Comparison of ENCODE assay signal across 8 cellular contexts in genomic region chr11:66045177-66045639, GRCh38. TPM values are rescaled to one million over a fixed set of nuclear protein-coding genes. Genes with fewer than 3 reads are reported as not detected.
A peak's percentile ranks its signal among the peaks of the same experiment; 100 is the strongest.
DNase-seq lines count a peak whose midpoint lies in the region; ATAC-seq and TF ChIP-seq lines count a peak whose summit lies in the region.

No MANE protein-coding gene starts in this region.

- H3K4me3 ChIP-seq in Loucy (ENCODE audit: low read length, poor library complexity, severe bottlenecking) (peak overlapping the region; percentile 13), foreskin fibroblast (ENCODE audit: low read depth in 1 of 2, low read length in 2 of 2) (no peak overlapping the region)

- H3K9me2 ChIP-seq in Loucy (replicated peaks; ENCODE audit: low read depth, low read length), result no peaks in the 10 kb centered on the region

- peak overlapping the region; percentile 64 for H2AFZ ChIP-seq in Loucy (ENCODE audit: low read length)

- H3K27me3 ChIP-seq in Loucy (ENCODE audit: insufficient read depth, low read length, poor library complexity, severe bottlenecking), result no peaks in the 10 kb centered on the region

- in situ Hi-C loops in SK-MEL-5 (cut with HindIII; ENCODE audit: low pct_unique_long_range_greater_than_20kb, low sequenced_read_pairs), result no loop called here

- no peaks in the 10 kb centered on the region for H3K9me3 ChIP-seq in Loucy (ENCODE audit: insufficient read depth, low read depth, low read length)

- no peaks in the 10 kb centered on the region for H4K20me1 ChIP-seq in Loucy (ENCODE audit: insufficient read depth, low read length, poor library complexity, severe bottlenecking)

- no peaks in the 10 kb centered on the region for H3K79me2 ChIP-seq in Loucy (ENCODE audit: insufficient read depth, low read length)

- H3K4me2 ChIP-seq in Loucy (ENCODE audit: low read depth, low read length, poor library complexity, severe bottlenecking), result peak overlapping the region; percentile 31

- no peaks in the 10 kb centered on the region for H3K36me3 ChIP-seq in Loucy (ENCODE audit: insufficient read depth, low read length)

- ATAC-seq in GM18520 (IDR thresholded peaks at IDR 0.05; ENCODE audit: unreplicated experiment) (peak; percentile 41), omental fat pad (ENCODE audit: low FRiP score) (peak; percentile 60)

- H3K4me1 ChIP-seq in Loucy (ENCODE audit: insufficient read depth, low read length, poor library complexity, severe bottlenecking), result peaks cover 4% of the 10 kb centered on the region

- DNase-seq in A172 (ENCODE audit: low spot score), result peak; percentile 54
- peak; percentile 77 for DNase-seq in SK-MEL-5 (ENCODE audit: low read depth, low spot score)
- peak; percentile 95 for DNase-seq in activated effector memory CD4-positive, alpha-beta T cell treated with anti-CD3 and anti-CD28 coated beads, Interleukin-2, amount 50 U/mL, for 16 hours
- DNase-seq in foreskin fibroblast, result peak; percentile 53 to 85
- peak; percentile 74 for DNase-seq in omental fat pad (ENCODE audit: low spot score)
- peak; percentile 83 for DNase-seq in superior temporal gyrus (ENCODE audit: extremely low spot score)

- no peaks in the 10 kb centered on the region for H3F3A ChIP-seq in Loucy (ENCODE audit: low read depth)

- no peak overlapping the region for H3K9ac ChIP-seq in Loucy (ENCODE audit: low read depth, low read length, poor library complexity, severe bottlenecking)

- peak; percentile 94 for TF ChIP-seq CTCF in Loucy (conservative IDR thresholded peaks at IDR 0.05; ENCODE audit: low read length)
- peak; percentile 95 for TF ChIP-seq CTCF in foreskin fibroblast (IDR thresholded peaks at IDR 0.05; ENCODE audit: low read depth, low read length)
- peak in 2 of 3 donors; percentile 37 to 39 for TF ChIP-seq CTCF in omental fat pad (IDR thresholded peaks at IDR 0.05)

RNA-seq across cellular contexts. Expression of gene GAL3ST3, which starts 3.8 kb away (rescaled TPM):
- not detected in 2 replicates for total RNA-seq in A172 (2014; rRNA removed; shearing (Covaris generic))
- not detected in 2 replicates for total RNA-seq in SK-MEL-5 (2014; rRNA removed; shearing (Covaris generic))
- polyA plus RNA-seq in SK-MEL-5 (2015; cell fraction: cytosol; rRNA removed), result not detected in 2 replicates
- polyA plus RNA-seq in SK-MEL-5 (2015; cell fraction: nucleus; rRNA removed), result not detected in 2 replicates
- 1 to 10 TPM in 1 of 4 donors, under 1 TPM in 1, not detected in 2; 0.19 to 1.2 TPM for total RNA-seq in omental fat pad

RNA-seq across cellular contexts. Expression of gene SF3B2, which starts 7.0 kb away (rescaled TPM):
- total RNA-seq in A172 (2014; rRNA removed; shearing (Covaris generic)), result 172 and 177 TPM in 2 replicates
- 103 and 118 TPM in 2 replicates for total RNA-seq in SK-MEL-5 (2014; rRNA removed; shearing (Covaris generic))
- 187 and 206 TPM in 2 replicates for polyA plus RNA-seq in SK-MEL-5 (2015; cell fraction: cytosol; rRNA removed)
- 84.5 and 88.8 TPM in 2 replicates for polyA plus RNA-seq in SK-MEL-5 (2015; cell fraction: nucleus; rRNA removed)
- total RNA-seq in omental fat pad, result 100 to 1,000 TPM in 3 of 4 donors, 10 to 100 TPM in 1; 98.9 to 173 (median 140) TPM

RNA-seq across cellular contexts. Expression of gene CATSPER1, which starts 18.9 kb away (rescaled TPM):
- total RNA-seq in A172 (2014; rRNA removed; shearing (Covaris generic)), result 0.29 and 0.41 TPM in 2 replicates
- total RNA-seq in SK-MEL-5 (2014; rRNA removed; shearing (Covaris generic)), result 0.05 TPM in 1 of 2 replicates, not detected in the other
- 0.42 TPM in 1 of 2 replicates, not detected in the other for polyA plus RNA-seq in SK-MEL-5 (2015; cell fraction: cytosol; rRNA removed)
- polyA plus RNA-seq in SK-MEL-5 (2015; cell fraction: nucleus; rRNA removed), result not detected in 2 replicates
- total RNA-seq in omental fat pad, result under 1 TPM in 2 of 4 donors, not detected in 2; 0.24 to 0.69 TPM

RNA-seq across cellular contexts. Expression of gene PACS1, which starts 24.9 kb away (rescaled TPM):
- 15.1 and 18.0 TPM in 2 replicates for total RNA-seq in A172 (2014; rRNA removed; shearing (Covaris generic))
- total RNA-seq in SK-MEL-5 (2014; rRNA removed; shearing (Covaris generic)), result 9.0 and 12.0 TPM in 2 replicates
- 37.3 and 47.6 TPM in 2 replicates for polyA plus RNA-seq in SK-MEL-5 (2015; cell fraction: cytosol; rRNA removed)
- 24.7 and 41.4 TPM in 2 replicates for polyA plus RNA-seq in SK-MEL-5 (2015; cell fraction: nucleus; rRNA removed)
- total RNA-seq in omental fat pad, result 10 to 100 TPM; 24.5 to 41.1 (median 38.0) TPM

RNA-seq across cellular contexts. Expression of gene CST6, which starts 33.4 kb away (rescaled TPM):
- total RNA-seq in A172 (2014; rRNA removed; shearing (Covaris generic)), result not detected in 2 replicates
- not detected in 2 replicates for total RNA-seq in SK-MEL-5 (2014; rRNA removed; shearing (Covaris generic))
- not detected in 2 replicates for polyA plus RNA-seq in SK-MEL-5 (2015; cell fraction: cytosol; rRNA removed)
- polyA plus RNA-seq in SK-MEL-5 (2015; cell fraction: nucleus; rRNA removed), result not detected in 2 replicates
- 1 to 10 TPM in 2 of 4 donors, not detected in 2; 1.6 to 6.2 TPM for total RNA-seq in omental fat pad

Comparison
In these comparisons a context has a peak if more than half of its experiments do, and no peak if none do; other contexts are left out.
1. CTCF ChIP-seq: peak in every context shown above with its lines; median percentile 95 in foreskin fibroblast; 94 in Loucy; 38 in omental fat pad.